Comparison of ENCODE assay signal across 19 cellular contexts in the genomic region with DNA sequence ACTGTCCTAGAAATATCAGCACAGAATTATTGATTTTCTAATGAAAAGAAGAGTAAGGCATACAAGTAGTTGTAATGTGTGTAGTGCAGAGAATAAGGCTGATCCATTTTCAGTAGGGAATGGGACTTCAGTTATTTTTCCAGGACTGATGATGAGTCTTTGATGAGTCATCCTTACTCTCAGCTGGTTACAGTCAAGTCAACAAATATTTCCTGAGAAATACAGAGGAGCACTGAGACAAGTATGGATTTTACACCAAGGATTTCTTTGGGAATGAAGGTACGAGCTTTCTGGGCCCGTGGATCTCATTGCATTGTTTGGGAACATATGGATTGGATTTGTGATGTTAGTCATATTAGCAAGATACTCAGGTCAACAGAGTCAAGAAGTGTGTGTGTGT.
DNase-seq lines count a peak whose midpoint lies in the region; ATAC-seq, FAIRE-seq and TF ChIP-seq lines count a peak whose summit lies in the region.
"Had no signal": no experiment of that assay in that cellular context is flagged by ENCODE, and none has a peak within 500 bp of the region (broad histone marks: within the 10 kb centered on the region; RNA-seq: fewer than 3 reads in every experiment).

No MANE protein-coding gene starts in this region.

- no peaks in the 10 kb centered on the region for H3K79me1 ChIP-seq in IMR-90 (ENCODE audit: low read depth in 1 of 2, low read length in 2 of 2)

- FAIRE-seq in bronchial epithelial cell (lab: Jason Lieb, UNC) = no peak

- BruUV-seq in IMR-90 (replicated peaks; lab: Mats Ljungman, UMichigan) = no TSS peak
- no TSS peak for BruUV-seq in Caco-2 (replicated peaks; lab: Mats Ljungman, UMichigan)

- H2AFZ ChIP-seq in IMR-90 (replicated peaks; ENCODE audit: low read length, poor library complexity) = no peak overlapping the region

- H3K9me3 ChIP-seq in IMR-90 (ENCODE audit: control insufficient read depth, insufficient read depth, low read length) = no peaks in the 10 kb centered on the region
- no peaks in the 10 kb centered on the region for H3K9me3 ChIP-seq in Caco-2
- H3K9me3 ChIP-seq: right atrium auricular region, tibial nerve had no signal

- H4K20me1 ChIP-seq in IMR-90 (ENCODE audit: insufficient read depth, low read length) = no peaks in the 10 kb centered on the region

- H3K27me3 ChIP-seq in IMR-90 (ENCODE audit: control insufficient read depth, insufficient read depth, low read length) (no peaks in the 10 kb centered on the region), bronchial epithelial cell (ENCODE audit: control insufficient read depth, insufficient read depth, low read length) (no peaks in the 10 kb centered on the region), Caco-2 (replicated peaks; ENCODE audit: control insufficient read depth, insufficient read depth, low read length) (no peaks in the 10 kb centered on the region)
- H3K27me3 ChIP-seq: cardiac muscle cell, right atrium auricular region, tibial nerve had no signal

- in situ Hi-C loops in IMR-90 (cut with MboI; ENCODE audit: low sequenced_read_pairs) = no loop called here

- CTCF ChIA-PET in IMR-90 (lab: Yijun Ruan, JAX) = no interaction called here
- CTCF ChIA-PET in Caco-2 (lab: Charles Lee) = no interaction called here

- H4K5ac ChIP-seq in IMR-90 (ENCODE audit: low read depth, low read length) = no peak overlapping the region

- H3K36me3 ChIP-seq in IMR-90 (ENCODE audit: control insufficient read depth, insufficient read depth, low read length) (no peaks in the 10 kb centered on the region), bronchial epithelial cell (ENCODE audit: control insufficient read depth, insufficient read depth, low read length) (no peaks in the 10 kb centered on the region), Caco-2 (ENCODE audit: control insufficient read depth, insufficient read depth, low read length) (no peaks in the 10 kb centered on the region)
- H3K36me3 ChIP-seq: cardiac muscle cell, HAP-1, right atrium auricular region, tibial nerve had no signal

- H3K4me1 Mint-ChIP-seq in Caco-2 (ENCODE audit: low read depth, unreplicated experiment) = peaks cover 10% of the 10 kb centered on the region
- H3K4me1 Mint-ChIP-seq: activated naive CD4-positive, alpha-beta T cell treated with anti-CD3 and anti-CD28 coated beads, Interleukin-2, amount 10 ng/mL, durations not matched to agents 7 days and 5 days; B cell had no signal

- no peak overlapping the region for H3K4me3 Mint-ChIP-seq in Caco-2 (ENCODE audit: unreplicated experiment)
- H3K4me3 Mint-ChIP-seq: activated CD4-positive, alpha-beta T cell treated with anti-CD3 and anti-CD28 coated beads for 36 hours; activated naive CD4-positive, alpha-beta T cell treated with anti-CD3 and anti-CD28 coated beads, Interleukin-2, amount 10 ng/mL, durations not matched to agents 7 days and 5 days; B cell; nephron progenitor cell had no signal

- peaks cover 7% of the 10 kb centered on the region for H3K9me1 ChIP-seq in IMR-90 (ENCODE audit: insufficient read depth, low read length)

- peaks cover 13% of the 10 kb centered on the region for H3K9me3 Mint-ChIP-seq in Caco-2 (ENCODE audit: unreplicated experiment)

- peaks cover 5% of the 10 kb centered on the region for H3K4me1 ChIP-seq in IMR-90 (ENCODE audit: control insufficient read depth, insufficient read depth, low read length)
- H3K4me1 ChIP-seq in Caco-2 = no peaks in the 10 kb centered on the region; the same call in 1 of the 2 replicates
- H3K4me1 ChIP-seq: HAP-1, right atrium auricular region, tibial nerve had no signal

- no peak overlapping the region; the same call in 1 of the 2 replicates for H3K27ac ChIP-seq in IMR-90 (ENCODE audit: insufficient read depth, low read length)
- H3K27ac ChIP-seq: cardiac muscle cell, right atrium auricular region, tibial nerve had no signal

- no peak for TF ChIP-seq CTCF in IMR-90 (conservative IDR thresholded peaks at IDR 0.05; ENCODE audit: low read depth, low read length)
- TF ChIP-seq CTCF in bronchial epithelial cell (IDR thresholded peaks at IDR 0.05; ENCODE audit: insufficient read depth, low read length, severe bottlenecking) = no peak
- TF ChIP-seq CTCF in omental fat pad (IDR thresholded peaks at IDR 0.05) = no peak
- no peak for TF ChIP-seq CTCF in Caco-2 (IDR thresholded peaks at IDR 0.05; ENCODE audit: insufficient read depth in 1 of 2, low read depth in 1 of 2, low read length in 1 of 2, severe bottlenecking in 1 of 2, unreplicated experiment in 1 of 2)

- H2BK15ac ChIP-seq in IMR-90 (ENCODE audit: low read depth, low read length) = peak overlapping the region; percentile 53; the same call in 1 of the 3 replicates

- WGBS in IMR-90 (ENCODE audit: extremely low coverage in 2 of 2, insufficient read length in 1 of 2), 2 experiments = no CpG with 5 or more reads among the region's 2 CpGs

- dilution Hi-C loops in IMR-90 (cut with HindIII; ENCODE audit: low sequenced_read_pairs, unreplicated experiment) = no loop called here

- H2AK5ac ChIP-seq in IMR-90 (ENCODE audit: low read depth, low read length) = no peak overlapping the region

- peak; percentile 9 for DNase-seq in COLO829 (ENCODE audit: low spot score)
- peak; percentile 90 for DNase-seq in IMR-90
- DNase-seq in bronchial epithelial cell (ENCODE audit: low read depth) = peak; percentile 64
- DNase-seq in omental fat pad (ENCODE audit: low spot score) = no peak
- no peak for DNase-seq in NCI-H187 treated with DMSO at 0.1 percent for 48 hours (lab: John Stamatoyannopoulos, UW)
- DNase-seq in NCI-H1694 (lab: John Stamatoyannopoulos, UW) = no peak
- DNase-seq in Caco-2 = no peak
- DNase-seq in NCI-H2029 treated with DMSO at 0.1 percent for 48 hours (lab: John Stamatoyannopoulos, UW) = no peak
- DNase-seq: activated CD4-positive, alpha-beta T cell treated with anti-CD3 and anti-CD28 coated beads for 36 hours; activated naive CD4-positive, alpha-beta T cell treated with anti-CD3 and anti-CD28 coated beads, Interleukin-2, amount 10 ng/mL, durations not matched to agents 7 days and 5 days; DMS79 treated with DMSO at 0.1 percent for 48 hours; NCI-H1930; NCI-H82; nephron progenitor cell had no signal

- POLR2A ChIA-PET in IMR-90 (lab: Charles Lee; ENCODE audit: unreplicated experiment) (no interaction called here), Caco-2 (lab: Charles Lee) (no interaction called here)

- no peak overlapping the region for H4K8ac ChIP-seq in IMR-90 (ENCODE audit: low read depth in 2 of 2, low read length in 2 of 2)

- H3K14ac ChIP-seq in IMR-90 (replicated peaks; ENCODE audit: low read depth, low read length) = 0 out of 2 replicates have a peak overlapping the region, but pooled peaks have one; percentile 35

- no peak overlapping the region for H3K23ac ChIP-seq in IMR-90 (ENCODE audit: low read depth, low read length)

- TF ChIP-seq RAD21 in IMR-90 (IDR thresholded peaks at IDR 0.05; ENCODE audit: low read length) = no peak

- H3K9ac ChIP-seq in IMR-90 (ENCODE audit: low read depth, low read length) = no peak overlapping the region

- peak; percentile 96 for ATAC-seq in IMR-90 (ENCODE audit: low read depth)
- peak; percentile 70 for ATAC-seq in omental fat pad (ENCODE audit: low FRiP score)
- ATAC-seq: activated CD4-positive, alpha-beta T cell treated with anti-CD3 and anti-CD28 coated beads for 36 hours had no signal

- no peak overlapping the region for H3K27ac Mint-ChIP-seq in Caco-2 (ENCODE audit: unreplicated experiment)
- H3K27ac Mint-ChIP-seq: activated CD4-positive, alpha-beta T cell treated with anti-CD3 and anti-CD28 coated beads for 36 hours; activated naive CD4-positive, alpha-beta T cell treated with anti-CD3 and anti-CD28 coated beads, Interleukin-2, amount 10 ng/mL, durations not matched to agents 7 days and 5 days; B cell; nephron progenitor cell had no signal

- no peaks in the 10 kb centered on the region for H3K36me3 Mint-ChIP-seq in Caco-2 (ENCODE audit: insufficient read depth, unreplicated experiment)
- H3K36me3 Mint-ChIP-seq: activated naive CD4-positive, alpha-beta T cell treated with anti-CD3 and anti-CD28 coated beads, Interleukin-2, amount 10 ng/mL, durations not matched to agents 7 days and 5 days had no signal

- TF ChIP-seq POLR2A in IMR-90 (IDR thresholded peaks at IDR 0.05; ENCODE audit: low read depth, low read length) = no peak

- no peak overlapping the region for H3K18ac ChIP-seq in IMR-90 (ENCODE audit: low read depth, low read length)

- no peak overlapping the region for H4K91ac ChIP-seq in IMR-90 (ENCODE audit: insufficient read depth, low read depth, low read length)

- H3K27me3 Mint-ChIP-seq in Caco-2 (ENCODE audit: insufficient read depth, unreplicated experiment) = no peaks in the 10 kb centered on the region
- H3K27me3 Mint-ChIP-seq: activated naive CD4-positive, alpha-beta T cell treated with anti-CD3 and anti-CD28 coated beads, Interleukin-2, amount 10 ng/mL, durations not matched to agents 7 days and 5 days; B cell had no signal

- H2BK120ac ChIP-seq in IMR-90 (ENCODE audit: low read depth, low read length) = peak overlapping the region; percentile 76

- no peak overlapping the region for H3K4me2 ChIP-seq in IMR-90 (ENCODE audit: low read depth, low read length)

- H3K56ac ChIP-seq in IMR-90 (ENCODE audit: extremely low read depth, insufficient read depth, low read length) = no peak overlapping the region

- H2AK9ac ChIP-seq in IMR-90 (replicated peaks; ENCODE audit: low read depth, low read length, poor library complexity) = no peak overlapping the region

- intact Hi-C loops in IMR-90 (cut with micrococcal nuclease) (loop anchor here (5.0 kb wide), 1 partner anchor 81 kb away; no protein-coding TSS in a partner anchor), Caco-2 (cut with micrococcal nuclease; ENCODE audit: unreplicated experiment) (no loop called here)

- no peak overlapping the region for H2BK5ac ChIP-seq in IMR-90 (ENCODE audit: low read depth, low read length, poor library complexity, severe bottlenecking)

- H2BK20ac ChIP-seq in IMR-90 (ENCODE audit: low read depth, low read length) = peak overlapping the region; percentile 81

- peak overlapping the region; percentile 84; the same call in 1 of the 2 replicates for H3K4ac ChIP-seq in IMR-90 (ENCODE audit: low read depth, low read length)

- H3K4me3 ChIP-seq in IMR-90 (ENCODE audit: insufficient read depth, low read depth, low read length) (no peak overlapping the region), bronchial epithelial cell (ENCODE audit: low read depth, low read length) (no peak overlapping the region), Caco-2 (ENCODE audit: low read depth, low read length) (no peak overlapping the region)
- H3K4me3 ChIP-seq: cardiac muscle cell, HAP-1, right atrium auricular region, tibial nerve had no signal

TF ChIP-seq in IMR-90, 13 proteins besides CTCF, POLR2A, EP300 and RAD21 (continues in another document):
- TF ChIP-seq, protein P1, sequence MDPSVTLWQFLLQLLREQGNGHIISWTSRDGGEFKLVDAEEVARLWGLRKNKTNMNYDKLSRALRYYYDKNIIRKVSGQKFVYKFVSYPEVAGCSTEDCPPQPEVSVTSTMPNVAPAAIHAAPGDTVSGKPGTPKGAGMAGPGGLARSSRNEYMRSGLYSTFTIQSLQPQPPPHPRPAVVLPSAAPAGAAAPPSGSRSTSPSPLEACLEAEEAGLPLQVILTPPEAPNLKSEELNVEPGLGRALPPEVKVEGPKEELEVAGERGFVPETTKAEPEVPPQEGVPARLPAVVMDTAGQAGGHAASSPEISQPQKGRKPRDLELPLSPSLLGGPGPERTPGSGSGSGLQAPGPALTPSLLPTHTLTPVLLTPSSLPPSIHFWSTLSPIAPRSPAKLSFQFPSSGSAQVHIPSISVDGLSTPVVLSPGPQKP (IDR thresholded peaks at IDR 0.05; ENCODE audit: borderline replicate concordance, low read depth, low read length) = no peak

Comparison
In these comparisons a context has a peak if more than half of its experiments do, and no peak if none do; other contexts are left out.
1. DNase-seq: peak in COLO829 (single experiment), IMR-90 (single experiment) and bronchial epithelial cell (single experiment); none in omental fat pad (single experiment), NCI-H187 treated with DMSO at 0.1 percent for 48 hours (single experiment), NCI-H1694 (single experiment), Caco-2 (0 of 2) and NCI-H2029 treated with DMSO at 0.1 percent for 48 hours (single experiment).